In genomic region chr7:129784783-129785456, GRCh38 we compare ENCODE assay signal across 9 cellular contexts.
A peak's percentile ranks its signal among the peaks of the same experiment; 100 is the strongest.
DNase-seq lines count a peak whose midpoint lies in the region; ATAC-seq and TF ChIP-seq lines count a peak whose summit lies in the region.
"Had no signal": no experiment of that assay in that cellular context is flagged by ENCODE, and none has a peak within 500 bp of the region (broad histone marks: within the 10 kb centered on the region; RNA-seq: fewer than 3 reads in every experiment).

No MANE protein-coding gene starts in this region.

- peak; percentile 36 for DNase-seq in activated T-cell treated with anti-CD3 and anti-CD28 coated beads, Interleukin-2, amount 50 U/mL, for 24 hours
- no peak for DNase-seq in activated T-cell treated with anti-CD3 and anti-CD28 coated beads, Interleukin-2, amount 50 U/mL, for 4 hours
- DNase-seq in RWPE2 (ENCODE audit: low spot score): peak; percentile 46
- DNase-seq in foreskin melanocyte: peak; percentile 17
- DNase-seq in stimulated activated naive CD8-positive, alpha-beta T cell treated with anti-CD3 and anti-CD28 coated beads, Interleukin-15, Interleukin-2, amounts not matched to agents 100 U/mL and 50 U/mL, for 24 hours: peak; percentile 38
- DNase-seq in nucleus accumbens (lab: John Stamatoyannopoulos, UW): no peak
- DNase-seq: NCI-H1436 treated with DMSO at 0.1 percent for 48 hours had no signal

- H3K4me3 ChIP-seq in RWPE2 (ENCODE audit: severe bottlenecking): no peak overlapping the region

- TF ChIP-seq CTCF in RWPE2 (IDR thresholded peaks at IDR 0.05; ENCODE audit: poor library complexity, severe bottlenecking): no peak

- H3K4me3 Mint-ChIP-seq in activated T-cell treated with anti-CD3 and anti-CD28 coated beads, Interleukin-2, amount 50 U/mL, for 24 hours: peak overlapping the region; percentile 46
- no peak overlapping the region for H3K4me3 Mint-ChIP-seq in activated T-cell treated with anti-CD3 and anti-CD28 coated beads, Interleukin-2, amount 50 U/mL, for 4 hours

- peaks cover 77% of the 10 kb centered on the region for H3K27me3 Mint-ChIP-seq in activated T-cell treated with anti-CD3 and anti-CD28 coated beads, Interleukin-2, amount 50 U/mL, for 24 hours
- H3K27me3 Mint-ChIP-seq in activated T-cell treated with anti-CD3 and anti-CD28 coated beads, Interleukin-2, amount 50 U/mL, for 4 hours (ENCODE audit: low read depth): peaks cover 71% of the 10 kb centered on the region

- peaks cover 54% of the 10 kb centered on the region for H3K27me3 ChIP-seq in RWPE2 (ENCODE audit: insufficient read depth, poor library complexity, severe bottlenecking)

- H3K4me1 Mint-ChIP-seq in activated T-cell treated with anti-CD3 and anti-CD28 coated beads, Interleukin-2, amount 50 U/mL, for 24 hours (ENCODE audit: low read depth): peaks cover 46% of the 10 kb centered on the region
- peaks cover 41% of the 10 kb centered on the region for H3K4me1 Mint-ChIP-seq in activated T-cell treated with anti-CD3 and anti-CD28 coated beads, Interleukin-2, amount 50 U/mL, for 4 hours (ENCODE audit: low read depth)

- no peaks in the 10 kb centered on the region for H3K36me3 ChIP-seq in RWPE2 (ENCODE audit: low read depth)

- no peak overlapping the region for H3K27ac Mint-ChIP-seq in activated T-cell treated with anti-CD3 and anti-CD28 coated beads, Interleukin-2, amount 50 U/mL, for 24 hours

- H3K27ac ChIP-seq in RWPE2 (ENCODE audit: poor library complexity, severe bottlenecking): no peak overlapping the region

- H3K4me1 ChIP-seq in RWPE2 (ENCODE audit: insufficient read depth, poor library complexity, severe bottlenecking): peaks cover 4% of the 10 kb centered on the region

- no peaks in the 10 kb centered on the region for H3K9me3 ChIP-seq in RWPE2 (ENCODE audit: severe bottlenecking)

- no peak for ATAC-seq in activated T-cell treated with anti-CD3 and anti-CD28 coated beads, Interleukin-2, amount 50 U/mL, for 4 hours
- no peak for ATAC-seq in RWPE2 (ENCODE audit: low read depth)
- no peak for ATAC-seq in stimulated activated naive CD8-positive, alpha-beta T cell treated with anti-CD3 and anti-CD28 coated beads, Interleukin-15, Interleukin-2, amounts not matched to agents 100 U/mL and 50 U/mL, for 24 hours
- no peak for ATAC-seq in GM19351 (IDR thresholded peaks at IDR 0.05; ENCODE audit: unreplicated experiment)
- ATAC-seq in HG03442 (IDR thresholded peaks at IDR 0.05; ENCODE audit: unreplicated experiment): no peak

- H3K9me3 Mint-ChIP-seq in activated T-cell treated with anti-CD3 and anti-CD28 coated beads, Interleukin-2, amount 50 U/mL, for 24 hours: no peaks in the 10 kb centered on the region
- no peaks in the 10 kb centered on the region for H3K9me3 Mint-ChIP-seq in activated T-cell treated with anti-CD3 and anti-CD28 coated beads, Interleukin-2, amount 50 U/mL, for 4 hours

- H3K36me3 Mint-ChIP-seq in activated T-cell treated with anti-CD3 and anti-CD28 coated beads, Interleukin-2, amount 50 U/mL, for 24 hours (ENCODE audit: low read depth): no peaks in the 10 kb centered on the region
- no peaks in the 10 kb centered on the region for H3K36me3 Mint-ChIP-seq in activated T-cell treated with anti-CD3 and anti-CD28 coated beads, Interleukin-2, amount 50 U/mL, for 4 hours (ENCODE audit: insufficient read depth)

Comparison
In these comparisons a context has a peak if more than half of its experiments do, and no peak if none do; other contexts are left out.
1. DNase-seq: peak in activated T-cell treated with anti-CD3 and anti-CD28 coated beads, Interleukin-2, amount 50 U/mL, for 24 hours (single experiment), RWPE2 (single experiment), foreskin melanocyte (single experiment) and stimulated activated naive CD8-positive, alpha-beta T cell treated with anti-CD3 and anti-CD28 coated beads, Interleukin-15, Interleukin-2, amounts not matched to agents 100 U/mL and 50 U/mL, for 24 hours (single experiment); none in activated T-cell treated with anti-CD3 and anti-CD28 coated beads, Interleukin-2, amount 50 U/mL, for 4 hours (single experiment) and nucleus accumbens (0 of 56).